ENCODE assay signal across 8 cellular contexts in the genomic region with DNA sequence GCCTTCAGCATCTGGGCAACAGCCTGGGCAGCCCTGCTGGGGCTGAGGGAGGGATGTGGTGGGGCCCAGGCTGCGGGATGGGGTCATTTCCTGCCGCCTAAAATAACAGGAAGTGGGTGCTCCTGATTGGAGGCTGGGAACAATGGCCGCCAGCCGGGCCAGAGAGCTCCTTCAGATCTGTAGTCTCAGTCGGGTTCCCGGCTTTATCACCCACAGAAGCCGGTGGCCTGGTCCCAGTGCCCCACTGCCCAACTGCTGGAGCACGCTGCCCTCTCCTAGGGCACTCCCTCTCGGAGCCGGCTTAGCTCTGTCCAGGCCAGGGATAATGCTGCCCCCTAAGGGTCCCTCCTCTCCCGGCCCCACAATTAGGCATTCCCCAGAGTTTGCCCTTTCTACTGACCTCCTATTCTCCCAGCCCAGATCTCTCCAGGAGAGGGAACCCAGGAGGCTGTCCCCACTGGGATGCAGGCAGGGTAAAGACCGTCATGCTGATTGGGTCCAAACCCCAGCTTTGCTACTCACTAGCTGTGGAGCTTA. TPM values are rescaled to one million over a fixed set of nuclear protein-coding genes. Genes with fewer than 3 reads are reported as not detected.
DNase-seq lines count a peak whose midpoint lies in the region; ATAC-seq and TF ChIP-seq lines count a peak whose summit lies in the region.

No MANE protein-coding gene starts in this region.

- TF ChIP-seq EP300 in suprapubic skin (IDR thresholded peaks at IDR 0.05) = no peak

- H3K27me3 ChIP-seq in muscle layer of duodenum (ENCODE audit: low read depth, low read length) (no peaks in the 10 kb centered on the region), suprapubic skin (no peaks in the 10 kb centered on the region)

- peak overlapping the region; percentile 96 for H3K27ac Mint-ChIP-seq in activated T-cell treated with anti-CD3 and anti-CD28 coated beads, Interleukin-2, amount 50 U/mL, for 24 hours

- H3K27me3 Mint-ChIP-seq in activated T-cell treated with anti-CD3 and anti-CD28 coated beads, Interleukin-2, amount 50 U/mL, for 24 hours = no peaks in the 10 kb centered on the region

- ATAC-seq in esophagus mucosa = peak; percentile 20

- peaks cover 0 to 4% of the 10 kb centered on the region in 2 donors for H3K36me3 ChIP-seq in muscle layer of duodenum (ENCODE audit: control insufficient read depth in 1 of 2, insufficient read depth in 2 of 2, low read length in 2 of 2)
- H3K36me3 ChIP-seq in suprapubic skin = no peaks in the 10 kb centered on the region

- DNase-seq in NCI-H2081 (lab: John Stamatoyannopoulos, UW) = peak; percentile 67 to 72
- no peak for DNase-seq in NCI-H2081 treated with DMSO at 0.1 percent for 48 hours (lab: John Stamatoyannopoulos, UW)
- DNase-seq in NOMO-1 treated with dmso at 0.1 percent for 144 hours (lab: John Stamatoyannopoulos, UW; ENCODE audit: unreplicated experiment) = peak; percentile 87
- DNase-seq in activated T-cell treated with anti-CD3 and anti-CD28 coated beads, Interleukin-2, amount 50 U/mL, for 24 hours = peak; percentile 77
- peak in 1 of 2 donors; percentile 88 for DNase-seq in suprapubic skin (ENCODE audit: low spot score in 2 of 2)
- no peak for DNase-seq in NCI-H1694 treated with DMSO at 0.1 percent for 48 hours (lab: John Stamatoyannopoulos, UW)

- H3K4me1 Mint-ChIP-seq in activated T-cell treated with anti-CD3 and anti-CD28 coated beads, Interleukin-2, amount 50 U/mL, for 24 hours (ENCODE audit: low read depth) = peaks cover 69% of the 10 kb centered on the region

- H3K36me3 Mint-ChIP-seq in activated T-cell treated with anti-CD3 and anti-CD28 coated beads, Interleukin-2, amount 50 U/mL, for 24 hours (ENCODE audit: low read depth) = peaks cover 77% of the 10 kb centered on the region

- TF ChIP-seq POLR2A in suprapubic skin (IDR thresholded peaks at IDR 0.05) = no peak

- no peaks in the 10 kb centered on the region for H3K9me3 Mint-ChIP-seq in activated T-cell treated with anti-CD3 and anti-CD28 coated beads, Interleukin-2, amount 50 U/mL, for 24 hours

- 26% methylated on average over 8 of the region's 12 CpGs for WGBS in suprapubic skin

- H3K9me3 ChIP-seq in muscle layer of duodenum (ENCODE audit: control insufficient read depth in 1 of 2, low read length in 2 of 2) = no peaks in the 10 kb centered on the region
- no peaks in the 10 kb centered on the region for H3K9me3 ChIP-seq in suprapubic skin

- TF ChIP-seq CTCF in suprapubic skin (IDR thresholded peaks at IDR 0.05) = peak in 1 of 2 donors; percentile 11

- H3K27ac ChIP-seq in muscle layer of duodenum (ENCODE audit: low read length) = peak overlapping the region; percentile 93
- H3K27ac ChIP-seq in suprapubic skin = peak overlapping the region; percentile 89

- H3K4me1 ChIP-seq in muscle layer of duodenum (ENCODE audit: control insufficient read depth in 1 of 2, insufficient read depth in 2 of 2, low read length in 2 of 2) (peaks cover 41 to 70% of the 10 kb centered on the region in 2 donors), suprapubic skin (peaks cover 82% of the 10 kb centered on the region)

- H3K4me3 ChIP-seq in muscle layer of duodenum (ENCODE audit: low read depth in 1 of 2, low read length in 2 of 2) (peak overlapping the region; percentile 51 to 69), suprapubic skin (peak overlapping the region; percentile 47)

- peak overlapping the region; percentile 91 for H3K4me3 Mint-ChIP-seq in activated T-cell treated with anti-CD3 and anti-CD28 coated beads, Interleukin-2, amount 50 U/mL, for 24 hours

RNA-seq across cellular contexts. Expression of gene MAP7D1, which starts 5.1 kb away (rescaled TPM):
- total RNA-seq in esophagus mucosa (93.1 TPM), suprapubic skin (100 to 1,000 TPM in 1 of 4 donors, 10 to 100 TPM in 3; 80.0 to 119 (median 94.6) TPM)

RNA-seq across cellular contexts. Expression of gene TRAPPC3, which starts 11.7 kb away (rescaled TPM):
- total RNA-seq in esophagus mucosa (65.0 TPM), suprapubic skin (100 to 1,000 TPM in 2 of 4 donors, 10 to 100 TPM in 2; 68.7 to 111 (median 97.5) TPM)

RNA-seq across cellular contexts. Expression of gene COL8A2, which starts 36.0 kb away (rescaled TPM):
- total RNA-seq in esophagus mucosa (2.7 TPM), suprapubic skin (1 to 10 TPM; 4.9 to 5.6 (median 5.2) TPM)

Comparison
In these comparisons a context has a peak if more than half of its experiments do, and no peak if none do; other contexts are left out.
1. DNase-seq: peak in NCI-H2081 (2 of 2), NOMO-1 treated with dmso at 0.1 percent for 144 hours (single experiment) and activated T-cell treated with anti-CD3 and anti-CD28 coated beads, Interleukin-2, amount 50 U/mL, for 24 hours (single experiment); none in NCI-H2081 treated with DMSO at 0.1 percent for 48 hours (single experiment) and NCI-H1694 treated with DMSO at 0.1 percent for 48 hours (single experiment).